In genomic region chr2:43059183-43059897, GRCh38 we compare ENCODE assay signal across 8 cellular contexts.
DNase-seq lines count a peak whose midpoint lies in the region; ATAC-seq, FAIRE-seq and TF ChIP-seq lines count a peak whose summit lies in the region.

No MANE protein-coding gene starts in this region.

- peaks cover 4% of the 10 kb centered on the region for H3K4me1 ChIP-seq in ovary (ENCODE audit: insufficient read depth)

- WGBS in ovary, 3 donors = 50 to 51% (median 51%) methylated on average over 12 of the region's 12 CpGs

- no peaks in the 10 kb centered on the region for H3K36me3 ChIP-seq in ovary

- no peak overlapping the region for H3K27ac ChIP-seq in ovary

- TF ChIP-seq CTCF in fibroblast of mammary gland (conservative IDR thresholded peaks at IDR 0.05; ENCODE audit: control insufficient read depth, insufficient read depth, low read depth, low read length) (no peak), ovary (IDR thresholded peaks at IDR 0.05) (no peak)

- TF ChIP-seq EP300 in ovary (IDR thresholded peaks at IDR 0.05) = no peak

- H3K4me3 ChIP-seq in fibroblast of mammary gland (ENCODE audit: control insufficient read depth, low read depth, low read length) = no peak overlapping the region
- H3K4me3 ChIP-seq in ovary = no peak overlapping the region

- no peaks in the 10 kb centered on the region for H3K9me3 ChIP-seq in ovary

- TF ChIP-seq POLR2A in ovary (IDR thresholded peaks at IDR 0.05) = no peak

- ATAC-seq in HG03064 (IDR thresholded peaks at IDR 0.05; ENCODE audit: low read depth, unreplicated experiment) (peak; percentile 75), HG02973 (IDR thresholded peaks at IDR 0.05; ENCODE audit: unreplicated experiment) (no peak)

- DNase-seq in GDM1 (lab: John Stamatoyannopoulos, UW) = peak; percentile 79
- peak; percentile 82 for DNase-seq in NOMO-1 (lab: John Stamatoyannopoulos, UW; ENCODE audit: unreplicated experiment in 2 of 2)
- DNase-seq in activated T-cell treated with anti-CD3 and anti-CD28 coated beads, Interleukin-2, amount 50 U/mL, for 48 hours = peak; percentile 74 to 79
- DNase-seq in fibroblast of mammary gland (ENCODE audit: low read depth) = peak; percentile 96
- DNase-seq in ovary = peak; percentile 72 to 85 (median 79)
- peak; percentile 91 for DNase-seq in urothelium cell line (ENCODE audit: low spot score)

- FAIRE-seq in urothelium cell line (lab: Jason Lieb, UNC) = peak; percentile 78

- H3K27me3 ChIP-seq in ovary = no peaks in the 10 kb centered on the region

- intact Hi-C loops in ovary (cut with DNase I) = no loop called here
